In the genomic region with DNA sequence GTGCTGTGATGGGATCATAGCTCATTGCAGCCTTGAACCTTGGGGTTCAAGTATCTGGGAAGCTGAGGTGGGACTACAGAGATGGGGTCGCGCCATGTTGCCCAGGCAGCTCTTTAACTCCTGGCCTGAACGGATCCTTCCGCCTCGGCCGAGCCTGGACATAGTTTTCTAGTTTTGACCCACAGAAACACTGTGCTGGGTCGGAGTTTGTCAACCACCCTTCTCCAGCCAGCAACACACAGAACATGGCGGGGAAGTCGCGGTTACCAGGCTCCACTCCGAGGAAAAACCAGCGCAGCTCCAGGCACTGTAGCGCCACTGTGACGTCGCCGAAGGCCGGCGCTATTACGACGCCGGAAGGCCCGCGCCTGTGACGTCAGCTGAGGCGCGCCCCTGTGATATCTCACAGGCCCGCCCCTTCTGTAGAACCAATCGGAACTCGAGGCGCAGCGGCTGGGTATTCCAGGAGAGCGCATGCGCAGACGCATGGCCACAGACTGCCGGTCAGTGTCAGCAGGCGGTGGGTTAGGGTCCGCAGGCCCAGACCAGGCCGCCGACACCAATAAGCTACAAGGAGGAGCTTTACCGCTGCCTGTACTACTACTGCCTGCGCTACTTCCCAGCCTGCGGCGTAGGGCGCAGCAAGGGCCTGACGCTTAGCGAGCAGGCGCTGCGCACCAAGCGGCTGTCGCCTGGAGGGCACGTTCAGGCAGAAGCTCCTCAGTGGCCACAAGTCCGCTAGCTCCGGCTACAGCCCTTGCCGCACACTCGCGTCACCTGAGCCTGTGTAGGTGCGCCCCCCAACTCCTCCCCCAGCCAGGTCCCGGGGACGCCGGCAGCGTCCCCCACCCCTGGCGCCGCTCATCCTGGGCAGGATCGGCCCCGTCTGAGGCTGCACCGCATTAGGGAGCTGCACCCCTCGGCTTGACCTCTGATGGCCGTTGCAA, we compare ENCODE assay signal across 1 cellular context.
TF ChIP-seq lines count a peak whose summit lies in the region.

No MANE protein-coding gene starts in this region.

TF ChIP-seq in HepG2, 621 proteins besides CTCF, POLR2A, EP300 and RAD21 (continued from another document and continues in another):
- TF ChIP-seq, protein P1, sequence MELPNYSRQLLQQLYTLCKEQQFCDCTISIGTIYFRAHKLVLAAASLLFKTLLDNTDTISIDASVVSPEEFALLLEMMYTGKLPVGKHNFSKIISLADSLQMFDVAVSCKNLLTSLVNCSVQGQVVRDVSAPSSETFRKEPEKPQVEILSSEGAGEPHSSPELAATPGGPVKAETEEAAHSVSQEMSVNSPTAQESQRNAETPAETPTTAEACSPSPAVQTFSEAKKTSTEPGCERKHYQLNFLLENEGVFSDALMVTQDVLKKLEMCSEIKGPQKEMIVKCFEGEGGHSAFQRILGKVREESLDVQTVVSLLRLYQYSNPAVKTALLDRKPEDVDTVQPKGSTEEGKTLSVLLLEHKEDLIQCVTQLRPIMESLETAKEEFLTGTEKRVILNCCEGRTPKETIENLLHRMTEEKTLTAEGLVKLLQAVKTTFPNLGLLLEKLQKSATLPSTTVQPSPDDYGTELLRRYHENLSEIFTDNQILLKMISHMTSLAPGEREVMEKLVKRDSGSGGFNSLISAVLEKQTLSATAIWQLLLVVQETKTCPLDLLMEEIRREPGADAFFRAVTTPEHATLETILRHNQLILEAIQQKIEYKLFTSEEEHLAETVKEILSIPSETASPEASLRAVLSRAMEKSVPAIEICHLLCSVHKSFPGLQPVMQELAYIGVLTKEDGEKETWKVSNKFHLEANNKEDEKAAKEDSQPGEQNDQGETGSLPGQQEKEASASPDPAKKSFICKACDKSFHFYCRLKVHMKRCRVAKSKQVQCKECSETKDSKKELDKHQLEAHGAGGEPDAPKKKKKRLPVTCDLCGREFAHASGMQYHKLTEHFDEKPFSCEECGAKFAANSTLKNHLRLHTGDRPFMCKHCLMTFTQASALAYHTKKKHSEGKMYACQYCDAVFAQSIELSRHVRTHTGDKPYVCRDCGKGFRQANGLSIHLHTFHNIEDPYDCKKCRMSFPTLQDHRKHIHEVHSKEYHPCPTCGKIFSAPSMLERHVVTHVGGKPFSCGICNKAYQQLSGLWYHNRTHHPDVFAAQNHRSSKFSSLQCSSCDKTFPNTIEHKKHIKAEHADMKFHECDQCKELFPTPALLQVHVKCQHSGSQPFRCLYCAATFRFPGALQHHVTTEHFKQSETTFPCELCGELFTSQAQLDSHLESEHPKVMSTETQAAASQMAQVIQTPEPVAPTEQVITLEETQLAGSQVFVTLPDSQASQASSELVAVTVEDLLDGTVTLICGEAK (IDR thresholded peaks at IDR 0.05): no peak
- TF ChIP-seq, protein P1 (CRISPR knock-in tag; IDR thresholded peaks at IDR 0.05): peak; percentile 85
- peak; percentile 92 for TF ChIP-seq ZNF546 (CRISPR knock-in tag; conservative IDR thresholded peaks at IDR 0.05)
- peak; percentile 29 for TF ChIP-seq STAG1 (CRISPR knock-in tag; IDR thresholded peaks at IDR 0.05)
- TF ChIP-seq KAT7 (CRISPR knock-in tag; IDR thresholded peaks at IDR 0.05; ENCODE audit: borderline replicate concordance): peak; percentile 92; the same call in 1 of the 2 replicates
- TF ChIP-seq, protein P2, sequence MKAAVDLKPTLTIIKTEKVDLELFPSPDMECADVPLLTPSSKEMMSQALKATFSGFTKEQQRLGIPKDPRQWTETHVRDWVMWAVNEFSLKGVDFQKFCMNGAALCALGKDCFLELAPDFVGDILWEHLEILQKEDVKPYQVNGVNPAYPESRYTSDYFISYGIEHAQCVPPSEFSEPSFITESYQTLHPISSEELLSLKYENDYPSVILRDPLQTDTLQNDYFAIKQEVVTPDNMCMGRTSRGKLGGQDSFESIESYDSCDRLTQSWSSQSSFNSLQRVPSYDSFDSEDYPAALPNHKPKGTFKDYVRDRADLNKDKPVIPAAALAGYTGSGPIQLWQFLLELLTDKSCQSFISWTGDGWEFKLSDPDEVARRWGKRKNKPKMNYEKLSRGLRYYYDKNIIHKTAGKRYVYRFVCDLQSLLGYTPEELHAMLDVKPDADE (CRISPR knock-in tag; IDR thresholded peaks at IDR 0.05): no peak
- TF ChIP-seq ZBTB7B (CRISPR knock-in tag; IDR thresholded peaks at IDR 0.05): peak; percentile 33; the same call in 1 of the 2 replicates
- TF ChIP-seq, protein P3, sequence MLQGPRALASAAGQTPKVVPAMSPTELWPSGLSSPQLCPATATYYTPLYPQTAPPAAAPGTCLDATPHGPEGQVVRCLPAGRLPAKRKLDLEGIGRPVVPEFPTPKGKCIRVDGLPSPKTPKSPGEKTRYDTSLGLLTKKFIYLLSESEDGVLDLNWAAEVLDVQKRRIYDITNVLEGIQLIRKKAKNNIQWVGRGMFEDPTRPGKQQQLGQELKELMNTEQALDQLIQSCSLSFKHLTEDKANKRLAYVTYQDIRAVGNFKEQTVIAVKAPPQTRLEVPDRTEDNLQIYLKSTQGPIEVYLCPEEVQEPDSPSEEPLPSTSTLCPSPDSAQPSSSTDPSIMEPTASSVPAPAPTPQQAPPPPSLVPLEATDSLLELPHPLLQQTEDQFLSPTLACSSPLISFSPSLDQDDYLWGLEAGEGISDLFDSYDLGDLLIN (CRISPR knock-in tag; IDR thresholded peaks at IDR 0.05; ENCODE audit: borderline replicate concordance): peak; percentile 59; the same call in 1 of the 2 replicates
- peak; percentile 69 for TF ChIP-seq HDAC1 (CRISPR knock-in tag; IDR thresholded peaks at IDR 0.05)
- TF ChIP-seq TMF1 (CRISPR knock-in tag; IDR thresholded peaks at IDR 0.05; ENCODE audit: low read depth): no peak
- TF ChIP-seq PITX1 (CRISPR knock-in tag; IDR thresholded peaks at IDR 0.05): peak; percentile 80
- TF ChIP-seq HNF1A (IDR thresholded peaks at IDR 0.05; ENCODE audit: low read depth): peak; percentile 11; the same call in 1 of the 2 replicates
- TF ChIP-seq HNF1A (CRISPR knock-in tag; IDR thresholded peaks at IDR 0.05; ENCODE audit: borderline replicate concordance): peak; percentile 51; the same call in 1 of the 2 replicates
- TF ChIP-seq CBX1 (IDR thresholded peaks at IDR 0.05; ENCODE audit: low read depth): no peak
- TF ChIP-seq ZKSCAN5 (CRISPR knock-in tag; IDR thresholded peaks at IDR 0.05): no peak
- TF ChIP-seq, protein P4, sequence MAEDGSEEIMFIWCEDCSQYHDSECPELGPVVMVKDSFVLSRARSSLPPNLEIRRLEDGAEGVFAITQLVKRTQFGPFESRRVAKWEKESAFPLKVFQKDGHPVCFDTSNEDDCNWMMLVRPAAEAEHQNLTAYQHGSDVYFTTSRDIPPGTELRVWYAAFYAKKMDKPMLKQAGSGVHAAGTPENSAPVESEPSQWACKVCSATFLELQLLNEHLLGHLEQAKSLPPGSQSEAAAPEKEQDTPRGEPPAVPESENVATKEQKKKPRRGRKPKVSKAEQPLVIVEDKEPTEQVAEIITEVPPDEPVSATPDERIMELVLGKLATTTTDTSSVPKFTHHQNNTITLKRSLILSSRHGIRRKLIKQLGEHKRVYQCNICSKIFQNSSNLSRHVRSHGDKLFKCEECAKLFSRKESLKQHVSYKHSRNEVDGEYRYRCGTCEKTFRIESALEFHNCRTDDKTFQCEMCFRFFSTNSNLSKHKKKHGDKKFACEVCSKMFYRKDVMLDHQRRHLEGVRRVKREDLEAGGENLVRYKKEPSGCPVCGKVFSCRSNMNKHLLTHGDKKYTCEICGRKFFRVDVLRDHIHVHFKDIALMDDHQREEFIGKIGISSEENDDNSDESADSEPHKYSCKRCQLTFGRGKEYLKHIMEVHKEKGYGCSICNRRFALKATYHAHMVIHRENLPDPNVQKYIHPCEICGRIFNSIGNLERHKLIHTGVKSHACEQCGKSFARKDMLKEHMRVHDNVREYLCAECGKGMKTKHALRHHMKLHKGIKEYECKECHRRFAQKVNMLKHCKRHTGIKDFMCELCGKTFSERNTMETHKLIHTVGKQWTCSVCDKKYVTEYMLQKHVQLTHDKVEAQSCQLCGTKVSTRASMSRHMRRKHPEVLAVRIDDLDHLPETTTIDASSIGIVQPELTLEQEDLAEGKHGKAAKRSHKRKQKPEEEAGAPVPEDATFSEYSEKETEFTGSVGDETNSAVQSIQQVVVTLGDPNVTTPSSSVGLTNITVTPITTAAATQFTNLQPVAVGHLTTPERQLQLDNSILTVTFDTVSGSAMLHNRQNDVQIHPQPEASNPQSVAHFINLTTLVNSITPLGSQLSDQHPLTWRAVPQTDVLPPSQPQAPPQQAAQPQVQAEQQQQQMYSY (CRISPR knock-in tag; IDR thresholded peaks at IDR 0.05): peak; percentile 72
- TF ChIP-seq ELF3 (CRISPR knock-in tag; IDR thresholded peaks at IDR 0.05): peak; percentile 65; the same call in 1 of the 2 replicates
- TF ChIP-seq, protein P5, sequence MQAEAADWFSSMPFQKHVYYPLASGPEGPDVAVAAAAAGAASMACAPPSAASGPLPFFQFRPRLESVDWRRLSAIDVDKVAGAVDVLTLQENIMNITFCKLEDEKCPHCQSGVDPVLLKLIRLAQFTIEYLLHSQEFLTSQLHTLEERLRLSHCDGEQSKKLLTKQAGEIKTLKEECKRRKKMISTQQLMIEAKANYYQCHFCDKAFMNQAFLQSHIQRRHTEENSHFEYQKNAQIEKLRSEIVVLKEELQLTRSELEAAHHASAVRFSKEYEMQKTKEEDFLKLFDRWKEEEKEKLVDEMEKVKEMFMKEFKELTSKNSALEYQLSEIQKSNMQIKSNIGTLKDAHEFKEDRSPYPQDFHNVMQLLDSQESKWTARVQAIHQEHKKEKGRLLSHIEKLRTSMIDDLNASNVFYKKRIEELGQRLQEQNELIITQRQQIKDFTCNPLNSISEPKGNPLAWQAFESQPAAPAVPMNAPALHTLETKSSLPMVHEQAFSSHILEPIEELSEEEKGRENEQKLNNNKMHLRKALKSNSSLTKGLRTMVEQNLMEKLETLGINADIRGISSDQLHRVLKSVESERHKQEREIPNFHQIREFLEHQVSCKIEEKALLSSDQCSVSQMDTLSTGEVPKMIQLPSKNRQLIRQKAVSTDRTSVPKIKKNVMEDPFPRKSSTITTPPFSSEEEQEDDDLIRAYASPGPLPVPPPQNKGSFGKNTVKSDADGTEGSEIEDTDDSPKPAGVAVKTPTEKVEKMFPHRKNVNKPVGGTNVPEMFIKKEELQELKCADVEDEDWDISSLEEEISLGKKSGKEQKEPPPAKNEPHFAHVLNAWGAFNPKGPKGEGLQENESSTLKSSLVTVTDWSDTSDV (CRISPR knock-in tag; IDR thresholded peaks at IDR 0.05): peak; percentile 80; the same call in 1 of the 2 replicates
- no peak for TF ChIP-seq MTA3 (CRISPR knock-in tag; IDR thresholded peaks at IDR 0.05)
- no peak; the same call in 1 of the 2 replicates for TF ChIP-seq ELF4 (CRISPR knock-in tag; IDR thresholded peaks at IDR 0.05; ENCODE audit: borderline replicate concordance)
- TF ChIP-seq IRF2 (CRISPR knock-in tag; IDR thresholded peaks at IDR 0.05): peak; percentile 31; the same call in 1 of the 2 replicates
